In the genomic region with DNA sequence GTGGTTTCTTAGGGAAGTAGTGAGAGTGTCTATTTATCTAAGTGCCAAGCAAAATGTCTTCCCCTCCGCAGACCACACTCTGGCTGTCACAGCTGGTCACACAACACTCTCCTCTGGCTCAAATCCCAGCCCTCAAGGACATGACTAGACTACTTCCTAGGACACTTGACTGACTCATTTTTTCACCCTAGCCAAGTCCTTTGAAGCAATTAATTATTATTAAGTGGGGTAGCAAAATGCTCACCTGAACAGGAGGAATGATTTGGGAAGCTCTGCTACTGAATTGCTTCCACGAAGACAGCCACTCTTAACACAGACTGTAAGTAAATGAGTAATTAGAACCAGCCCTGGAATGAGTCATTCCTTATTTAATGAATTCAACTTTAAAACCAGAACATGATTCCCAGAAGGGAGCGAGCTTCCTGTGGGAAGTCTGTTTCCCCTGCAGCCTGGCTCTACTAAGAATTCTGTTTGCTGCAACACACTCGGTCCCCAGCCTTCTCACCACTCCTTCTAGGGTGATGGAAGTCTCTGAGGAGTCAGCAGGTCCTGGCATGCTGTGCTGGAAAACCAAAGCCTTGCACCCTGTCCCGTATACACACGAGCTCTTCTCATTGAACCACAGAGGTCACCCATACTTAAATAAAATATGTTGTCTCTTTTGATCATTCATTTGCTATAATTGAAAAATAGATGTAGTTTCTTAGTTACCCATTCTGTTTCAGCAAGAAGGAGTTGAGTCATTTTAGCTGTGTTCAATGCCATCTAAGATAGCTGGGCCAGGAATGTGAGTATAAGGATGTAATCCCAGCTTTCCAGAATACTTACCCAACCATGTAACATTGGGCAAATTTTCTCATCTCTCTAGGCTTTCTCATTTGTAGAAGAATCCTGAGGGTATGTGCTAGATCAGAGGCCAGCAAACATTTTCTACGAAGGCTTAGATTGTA, we compare ENCODE assay signal across 10 cellular contexts.
DNase-seq lines count a peak whose midpoint lies in the region; ATAC-seq and TF ChIP-seq lines count a peak whose summit lies in the region.
"Had no signal": no experiment of that assay in that cellular context is flagged by ENCODE, and none has a peak within 500 bp of the region (broad histone marks: within the 10 kb centered on the region; RNA-seq: fewer than 3 reads in every experiment).

No MANE protein-coding gene starts in this region.

- no peaks in the 10 kb centered on the region for H3K36me3 Mint-ChIP-seq in Caco-2 (ENCODE audit: insufficient read depth, unreplicated experiment)

- H3K9me3 Mint-ChIP-seq in stimulated activated naive CD8-positive, alpha-beta T cell treated with anti-CD3 and anti-CD28 coated beads, Interleukin-15, amount 100 ng/mL, for 72 hours, result peaks cover 5 to 13% of the 10 kb centered on the region in 2 donors
- no peaks in the 10 kb centered on the region for H3K9me3 Mint-ChIP-seq in Caco-2 (ENCODE audit: unreplicated experiment)
- H3K9me3 Mint-ChIP-seq: stimulated activated naive CD8-positive, alpha-beta T cell treated with anti-CD3 and anti-CD28 coated beads, Interleukin-15, Interleukin-2, amounts not matched to agents 100 ng/mL and 50 ng/mL, for 24 hours had no signal

- no peaks in the 10 kb centered on the region for H3K27me3 Mint-ChIP-seq in stimulated activated naive CD8-positive, alpha-beta T cell treated with anti-CD3 and anti-CD28 coated beads, Interleukin-15, amount 100 ng/mL, for 72 hours
- H3K27me3 Mint-ChIP-seq in Caco-2 (ENCODE audit: insufficient read depth, unreplicated experiment), result no peaks in the 10 kb centered on the region
- H3K27me3 Mint-ChIP-seq: stimulated activated naive CD8-positive, alpha-beta T cell treated with anti-CD3 and anti-CD28 coated beads, Interleukin-15, Interleukin-2, amounts not matched to agents 100 ng/mL and 50 ng/mL, for 24 hours had no signal

- TF ChIP-seq CTCF in heart right ventricle (IDR thresholded peaks at IDR 0.05) (no peak), thoracic aorta (IDR thresholded peaks at IDR 0.05) (no peak), Caco-2 (IDR thresholded peaks at IDR 0.05; ENCODE audit: insufficient read depth in 1 of 2, low read depth in 1 of 2, low read length in 1 of 2, severe bottlenecking in 1 of 2, unreplicated experiment in 1 of 2) (no peak)

- no peak overlapping the region for H3K4me3 Mint-ChIP-seq in stimulated activated naive CD8-positive, alpha-beta T cell treated with anti-CD3 and anti-CD28 coated beads, Interleukin-15, amount 100 ng/mL, for 72 hours
- no peak overlapping the region for H3K4me3 Mint-ChIP-seq in Caco-2 (ENCODE audit: unreplicated experiment)
- H3K4me3 Mint-ChIP-seq: stimulated activated naive CD8-positive, alpha-beta T cell treated with anti-CD3 and anti-CD28 coated beads, Interleukin-15, Interleukin-2, amounts not matched to agents 100 ng/mL and 50 ng/mL, for 24 hours had no signal

- peak overlapping the region in 1 of 2 donors; percentile 28 for H3K27ac Mint-ChIP-seq in stimulated activated naive CD8-positive, alpha-beta T cell treated with anti-CD3 and anti-CD28 coated beads, Interleukin-15, amount 100 ng/mL, for 72 hours
- no peak overlapping the region for H3K27ac Mint-ChIP-seq in Caco-2 (ENCODE audit: unreplicated experiment)
- H3K27ac Mint-ChIP-seq: stimulated activated naive CD8-positive, alpha-beta T cell treated with anti-CD3 and anti-CD28 coated beads, Interleukin-15, Interleukin-2, amounts not matched to agents 100 ng/mL and 50 ng/mL, for 24 hours had no signal

- no peaks in the 10 kb centered on the region for H3K27me3 ChIP-seq in heart right ventricle
- no peaks in the 10 kb centered on the region for H3K27me3 ChIP-seq in thoracic aorta (replicated peaks; ENCODE audit: insufficient read depth)
- H3K27me3 ChIP-seq in Caco-2 (replicated peaks; ENCODE audit: control insufficient read depth, insufficient read depth, low read length), result no peaks in the 10 kb centered on the region

- DNase-seq in SKM-1 treated with dmso at 0.1 percent for 144 hours (lab: John Stamatoyannopoulos, UW; ENCODE audit: unreplicated experiment), result peak; percentile 40
- peak in 1 of 2 donors; percentile 56 for DNase-seq in heart right ventricle
- no peak for DNase-seq in thoracic aorta (ENCODE audit: low spot score)
- DNase-seq in COR-L47 (lab: John Stamatoyannopoulos, UW), result no peak
- no peak for DNase-seq in stimulated activated naive CD8-positive, alpha-beta T cell treated with anti-CD3 and anti-CD28 coated beads, Interleukin-15, amount 100 ng/mL, for 72 hours
- no peak for DNase-seq in Caco-2
- DNase-seq in activated naive CD4-positive, alpha-beta T cell treated with Interleukin-2 at 50 U/mL for 16 hours, result no peak

- H3K36me3 ChIP-seq in heart right ventricle (peaks cover 0 to 3% (median 0%) of the 10 kb centered on the region in 9 donors), thoracic aorta (no peaks in the 10 kb centered on the region), Caco-2 (ENCODE audit: control insufficient read depth, insufficient read depth, low read length) (no peaks in the 10 kb centered on the region)

- H3K4me1 ChIP-seq in heart right ventricle, result peaks cover 6 to 27% (median 22%) of the 10 kb centered on the region in 9 donors
- H3K4me1 ChIP-seq in thoracic aorta (ENCODE audit: control insufficient read depth in 1 of 2, low read depth in 2 of 2), result peaks cover 4 to 18% of the 10 kb centered on the region in 2 donors
- H3K4me1 ChIP-seq in Caco-2, result no peaks in the 10 kb centered on the region

- peak; percentile 78 for ATAC-seq in HG02981 (IDR thresholded peaks at IDR 0.05; ENCODE audit: unreplicated experiment)
- peak; percentile 68 to 91 (median 78) for ATAC-seq in heart right ventricle
- peak; percentile 72 for ATAC-seq in thoracic aorta (ENCODE audit: insufficient number of reproducible peaks, low FRiP score, low read depth)
- no peak for ATAC-seq in stimulated activated naive CD8-positive, alpha-beta T cell treated with anti-CD3 and anti-CD28 coated beads, Interleukin-15, amount 100 ng/mL, for 72 hours

- POLR2A ChIA-PET in Caco-2 (lab: Charles Lee), result no interaction called here

- H3K9me3 ChIP-seq in heart right ventricle (peaks cover 0 to 3% (median 0%) of the 10 kb centered on the region in 11 donors), thoracic aorta (no peaks in the 10 kb centered on the region), Caco-2 (no peaks in the 10 kb centered on the region)

- intact Hi-C loops in heart right ventricle (cut with DNase I), result loop anchor here in 1 of 10 donors (10.0 kb wide), 1 partner anchor 67 kb away; no protein-coding TSS in a partner anchor
- intact Hi-C loops in Caco-2 (cut with micrococcal nuclease; ENCODE audit: unreplicated experiment), result no loop called here

- H3K4me3 ChIP-seq in heart right ventricle (no peak overlapping the region), thoracic aorta (no peak overlapping the region), Caco-2 (ENCODE audit: low read depth, low read length) (no peak overlapping the region)

- no peaks in the 10 kb centered on the region for H3K4me1 Mint-ChIP-seq in stimulated activated naive CD8-positive, alpha-beta T cell treated with anti-CD3 and anti-CD28 coated beads, Interleukin-15, amount 100 ng/mL, for 72 hours
- H3K4me1 Mint-ChIP-seq in Caco-2 (ENCODE audit: low read depth, unreplicated experiment), result no peaks in the 10 kb centered on the region

- CTCF ChIA-PET in Caco-2 (lab: Charles Lee), result no interaction called here

- BruUV-seq in Caco-2 (replicated peaks; lab: Mats Ljungman, UMichigan), result no TSS peak

- 26 to 35% methylated on average over 7 of the region's 7 CpGs for WGBS in heart right ventricle, 2 donors

- peak overlapping the region in 8 of 10 donors; percentile 34 to 75 (median 65) for H3K27ac ChIP-seq in heart right ventricle
- peak overlapping the region; percentile 15 to 44 for H3K27ac ChIP-seq in thoracic aorta
- H3K27ac ChIP-seq: KMS-11 had no signal
